In genomic region chr6:89745728-89746127, GRCh38 we compare ENCODE assay signal across 1 cellular context.
TF ChIP-seq lines count a peak whose summit lies in the region.

No MANE protein-coding gene starts in this region.

TF ChIP-seq in IMR-90, 13 proteins besides CTCF, POLR2A, EP300 and RAD21 (continued from another document):
- TF ChIP-seq MAZ (IDR thresholded peaks at IDR 0.05; ENCODE audit: borderline replicate concordance, low read depth, low read length), result no peak
- no peak for TF ChIP-seq ELK1 (IDR thresholded peaks at IDR 0.05; ENCODE audit: borderline replicate concordance, low read depth, low read length)
- TF ChIP-seq USF2 (IDR thresholded peaks at IDR 0.05; ENCODE audit: low read depth, low read length), result no peak
- TF ChIP-seq RFX5 (IDR thresholded peaks at IDR 0.05; ENCODE audit: low read depth, low read length), result no peak
- no peak for TF ChIP-seq BHLHE40 (IDR thresholded peaks at IDR 0.05; ENCODE audit: low read depth, low read length)
- no peak for TF ChIP-seq MAFK (IDR thresholded peaks at IDR 0.05; ENCODE audit: low read depth, low read length)
- TF ChIP-seq RCOR1 (IDR thresholded peaks at IDR 0.05; ENCODE audit: insufficient replicate concordance, low read length), result no peak
